Comparison of ENCODE assay signal across 10 cellular contexts in genomic region chr17:5516060-5516792, GRCh38. TPM values are rescaled to one million over a fixed set of nuclear protein-coding genes. Genes with fewer than 3 reads are reported as not detected.
A peak's percentile ranks its signal among the peaks of the same experiment; 100 is the strongest.
DNase-seq lines count a peak whose midpoint lies in the region; ATAC-seq lines count a peak whose summit lies in the region.
"Had no signal": no experiment of that assay in that cellular context is flagged by ENCODE, and none has a peak within 500 bp of the region (broad histone marks: within the 10 kb centered on the region; RNA-seq: fewer than 3 reads in every experiment).

No MANE protein-coding gene starts in this region.

- intact Hi-C loops in posterior vena cava (cut with DNase I), result no loop called here

- no peak for ATAC-seq in GM19328 (IDR thresholded peaks at IDR 0.05; ENCODE audit: unreplicated experiment)
- ATAC-seq: activated CD4-positive, CD25-positive, alpha-beta regulatory T cell treated with anti-CD3 and anti-CD28 coated beads, Interleukin-2, amount 50 U/mL, for 24 hours; GM12878 had no signal

- DNase-seq in GM04503 (ENCODE audit: low read depth) (peak; percentile 97), RKO (ENCODE audit: low spot score) (peak; percentile 96), fibroblast of gingiva (ENCODE audit: low read depth) (peak; percentile 88), posterior vena cava (ENCODE audit: low spot score) (peak; percentile 23), MV-4-11 (lab: John Stamatoyannopoulos, UW) (no peak), SKM-1 treated with dmso at 0.1 percent for 144 hours (lab: John Stamatoyannopoulos, UW; ENCODE audit: unreplicated experiment) (no peak), NCI-H2196 treated with DMSO at 0.1 percent for 48 hours (lab: John Stamatoyannopoulos, UW; ENCODE audit: unreplicated experiment) (no peak)

RNA-seq across cellular contexts. Expression of gene MIS12, which starts 29.9 kb away (rescaled TPM):
- 10 to 100 TPM; 13.5 to 15.0 TPM for total RNA-seq in posterior vena cava

RNA-seq across cellular contexts. Expression of gene DERL2, which starts 30.2 kb away (rescaled TPM):
- total RNA-seq in posterior vena cava, result 10 to 100 TPM; 43.3 to 49.6 TPM

RNA-seq across cellular contexts. Expression of gene DHX33, which starts 47.4 kb away (rescaled TPM):
- total RNA-seq in posterior vena cava, result 1 to 10 TPM; 7.4 to 9.9 TPM

Comparison
In these comparisons a context has a peak if more than half of its experiments do, and no peak if none do; other contexts are left out.
1. DNase-seq: peak in GM04503 (single experiment), RKO (single experiment), fibroblast of gingiva (single experiment) and posterior vena cava (single experiment); none in MV-4-11 (single experiment), SKM-1 treated with dmso at 0.1 percent for 144 hours (single experiment) and NCI-H2196 treated with DMSO at 0.1 percent for 48 hours (single experiment).